8 cellular contexts compared by ENCODE assay signal in the genomic region with DNA sequence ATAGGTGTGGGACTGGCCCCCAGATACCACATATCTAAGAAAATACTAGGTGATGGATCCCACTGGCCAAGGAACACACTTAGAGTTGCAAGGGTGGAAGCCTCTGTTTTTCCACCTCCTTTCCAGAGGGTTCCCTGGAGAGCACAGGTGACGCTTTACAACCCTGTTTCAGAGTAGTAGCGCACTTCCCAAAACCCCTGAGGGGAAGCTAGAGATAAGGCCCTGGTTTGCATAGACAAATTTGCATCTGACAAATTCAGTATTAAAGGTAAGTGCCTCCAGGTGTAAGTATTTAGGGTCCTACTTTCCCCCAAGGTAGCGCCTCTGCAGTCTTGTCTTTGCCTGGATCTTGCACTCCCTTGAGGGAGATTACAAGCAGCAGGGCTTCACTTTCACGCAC. TPM values are rescaled to one million over a fixed set of nuclear protein-coding genes. Genes with fewer than 3 reads are reported as not detected.
DNase-seq lines count a peak whose midpoint lies in the region; ATAC-seq and TF ChIP-seq lines count a peak whose summit lies in the region.
"Had no signal": no experiment of that assay in that cellular context is flagged by ENCODE, and none has a peak within 500 bp of the region (broad histone marks: within the 10 kb centered on the region; RNA-seq: fewer than 3 reads in every experiment).

No MANE protein-coding gene starts in this region.

- H2BK120ac ChIP-seq in trophoblast cell (ENCODE audit: insufficient read depth, low read length, poor library complexity) = no peak overlapping the region

- no peak overlapping the region for H4K91ac ChIP-seq in trophoblast cell (ENCODE audit: low read depth, low read length)

- no peak overlapping the region for H2AK5ac ChIP-seq in trophoblast cell (ENCODE audit: low read length)

- H3K9me3 ChIP-seq in NT2/D1 (ENCODE audit: insufficient read depth, low read length) (no peaks in the 10 kb centered on the region), trophoblast cell (ENCODE audit: insufficient read depth, low read depth, low read length) (no peaks in the 10 kb centered on the region)

- H2BK12ac ChIP-seq in trophoblast cell (ENCODE audit: low read length) = no peak overlapping the region

- H4K12ac ChIP-seq in trophoblast cell (ENCODE audit: low read depth, low read length) = no peak overlapping the region

- H3K4me1 ChIP-seq in NT2/D1 (ENCODE audit: insufficient read depth, insufficient read length) = peaks cover 2% of the 10 kb centered on the region
- peaks cover 3 to 10% of the 10 kb centered on the region in 2 experiments for H3K4me1 ChIP-seq in trophoblast cell (ENCODE audit: control insufficient read depth in 1 of 2, insufficient read depth in 2 of 2, low read length in 2 of 2)

- H4K8ac ChIP-seq in trophoblast cell (ENCODE audit: low read depth, low read length) = no peak overlapping the region

- H3K36me3 ChIP-seq in NT2/D1 (ENCODE audit: insufficient read depth, insufficient read length, low read length) = no peaks in the 10 kb centered on the region
- no peaks in the 10 kb centered on the region for H3K36me3 ChIP-seq in trophoblast cell (ENCODE audit: control insufficient read depth in 1 of 2, insufficient read depth in 2 of 2, low read length in 2 of 2)

- H3K9ac ChIP-seq in NT2/D1 (ENCODE audit: insufficient read length, low read depth) (peak overlapping the region; percentile 68), trophoblast cell (ENCODE audit: low read length) (no peak overlapping the region)

- peak overlapping the region; percentile 65 for H3K4me3 ChIP-seq in NT2/D1 (ENCODE audit: insufficient read length, low read depth)
- peak overlapping the region; percentile 72 for H3K4me3 ChIP-seq in epithelial cell of proximal tubule (ENCODE audit: low read depth, low read length)
- H3K4me3 ChIP-seq in trophoblast cell (ENCODE audit: low read depth, low read length) = no peak overlapping the region

- DNase-seq in NT2/D1 (ENCODE audit: low read depth, low spot score) (no peak), epithelial cell of proximal tubule (ENCODE audit: low read depth) (no peak), trophoblast cell (no peak), MV-4-11 (lab: John Stamatoyannopoulos, UW) (no peak), SW480 (ENCODE audit: low spot score) (no peak)
- DNase-seq: activated naive CD4-positive, alpha-beta T cell treated with Interleukin-2 at 50 U/mL for 16 hours had no signal

- no peaks in the 10 kb centered on the region for H3K79me2 ChIP-seq in trophoblast cell (ENCODE audit: control insufficient read depth, insufficient read depth, low read length, poor library complexity)

- peak; percentile 6 for ATAC-seq in GM21723 (IDR thresholded peaks at IDR 0.05; ENCODE audit: unreplicated experiment)
- ATAC-seq in GM18505 (IDR thresholded peaks at IDR 0.05; ENCODE audit: unreplicated experiment) = no peak

- H3K18ac ChIP-seq in trophoblast cell (ENCODE audit: low read length) = no peak overlapping the region

- no peak for TF ChIP-seq CTCF in epithelial cell of proximal tubule (conservative IDR thresholded peaks at IDR 0.05; ENCODE audit: low read depth, low read length)

- WGBS in trophoblast cell (ENCODE audit: extremely low coverage, insufficient coverage, insufficient read length) = no CpG with 5 or more reads among the region's 4 CpGs

- H2AFZ ChIP-seq in trophoblast cell (ENCODE audit: insufficient read depth, low read length, poor library complexity) = no peak overlapping the region

- no peak overlapping the region for H3K27ac ChIP-seq in trophoblast cell (ENCODE audit: low read depth, low read length)

- TF ChIP-seq POLR2A in GM18505 (IDR thresholded peaks at IDR 0.05; ENCODE audit: borderline replicate concordance, extremely low read depth, insufficient read depth, insufficient read length) = no peak

- peak overlapping the region; percentile 67 for H3K4me2 ChIP-seq in trophoblast cell (ENCODE audit: low read length)

- H3K27me3 ChIP-seq in NT2/D1 (ENCODE audit: insufficient read depth, insufficient read length) (peaks cover 90% of the 10 kb centered on the region), trophoblast cell (ENCODE audit: insufficient read depth, low read length) (peaks cover 2% of the 10 kb centered on the region)

- H3K14ac ChIP-seq in trophoblast cell (ENCODE audit: low read length) = no peak overlapping the region

- no peak overlapping the region for H3K4ac ChIP-seq in trophoblast cell (ENCODE audit: low read depth, low read length)

- H3K79me1 ChIP-seq in trophoblast cell (ENCODE audit: low read length) = no peaks in the 10 kb centered on the region

- no peak overlapping the region for H3K23ac ChIP-seq in trophoblast cell (ENCODE audit: low read length)

- H2BK5ac ChIP-seq in trophoblast cell (ENCODE audit: low read depth, low read length, poor library complexity) = no peak overlapping the region

RNA-seq across cellular contexts. Expression of a gene that starts 0.5 kb away (rescaled TPM):
- total RNA-seq in epithelial cell of proximal tubule = 0.14 and 0.40 TPM in 2 replicates
- 0.06 and 0.07 TPM in 2 replicates for polyA plus RNA-seq in trophoblast cell (2013)

RNA-seq across cellular contexts. Expression of a gene that starts 22.9 kb away (rescaled TPM):
- not detected in 2 replicates for total RNA-seq in epithelial cell of proximal tubule
- polyA plus RNA-seq in trophoblast cell (2013) = 0.03 TPM in 2 replicates
